In the genomic region with DNA sequence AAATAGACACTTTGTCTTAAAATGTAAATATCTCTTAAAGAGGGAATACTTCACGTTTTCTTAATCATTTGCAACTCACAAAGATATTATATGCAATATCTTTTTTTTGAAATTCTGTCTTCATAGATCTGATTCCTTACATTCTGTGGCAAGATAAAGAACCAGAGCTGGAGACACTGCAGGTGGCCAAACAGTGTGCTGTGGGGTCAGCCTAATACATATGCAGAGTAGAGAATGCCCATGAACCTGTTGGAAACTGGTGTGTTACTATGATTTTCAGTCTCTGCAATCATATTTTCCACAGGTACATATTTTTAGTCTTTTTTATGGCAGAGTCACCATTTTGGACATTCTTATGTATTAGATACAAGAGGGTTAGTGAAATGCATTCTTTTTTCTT, we compare ENCODE assay signal across 27 cellular contexts.
"Had no signal": no experiment of that assay in that cellular context is flagged by ENCODE, and none has a peak within 500 bp of the region (broad histone marks: within the 10 kb centered on the region; RNA-seq: fewer than 3 reads in every experiment).

No MANE protein-coding gene starts in this region.

- H3K27me3 ChIP-seq: left lung, neutrophil, spleen, suprapubic skin, tibial artery, upper lobe of right lung had no signal

- H3K36me3 Mint-ChIP-seq: immature natural killer cell; mesothelial cell of epicardium; naive B cell; natural killer cell; stimulated activated effector memory CD8-positive, alpha-beta T cell treated with anti-CD3 and anti-CD28 coated beads, Interleukin-12 subunit alpha, Interleukin-12 subunit beta, amount 100 ng/mL, for 72 hours had no signal

- FAIRE-seq: islet of Langerhans, kidney, urothelium cell line had no signal

- ATAC-seq: left colon; natural killer cell; stimulated activated effector memory CD8-positive, alpha-beta T cell treated with anti-CD3 and anti-CD28 coated beads, Interleukin-12 subunit alpha, Interleukin-12 subunit beta, amount 100 ng/mL, for 72 hours; upper lobe of right lung had no signal

- H3K4me1 Mint-ChIP-seq: immature natural killer cell; naive B cell; natural killer cell; stimulated activated effector memory CD8-positive, alpha-beta T cell treated with anti-CD3 and anti-CD28 coated beads, Interleukin-12 subunit alpha, Interleukin-12 subunit beta, amount 100 ng/mL, for 72 hours had no signal

- H3K36me3 ChIP-seq: left lung, neutrophil, spleen, suprapubic skin, thoracic aorta, tibial artery, upper lobe of right lung had no signal

- H3K27ac Mint-ChIP-seq: immature natural killer cell; naive B cell; natural killer cell; stimulated activated effector memory CD8-positive, alpha-beta T cell treated with anti-CD3 and anti-CD28 coated beads, Interleukin-12 subunit alpha, Interleukin-12 subunit beta, amount 100 ng/mL, for 72 hours; stimulated activated naive CD8-positive, alpha-beta T cell treated with anti-CD3 and anti-CD28 coated beads, Interleukin-15, Interleukin-2, amounts not matched to agents 100 ng/mL and 50 ng/mL, for 24 hours had no signal

- DNase-seq: hypothalamus; immature natural killer cell; kidney; left colon; left lung; mesendoderm; naive B cell; natural killer cell; occipital lobe; right cardiac atrium; spleen; stimulated activated CD4-positive, alpha-beta T cell treated with anti-CD3 and anti-CD28 coated beads, Interleukin-4, amount 100 ng/mL, for 24 hours; stimulated activated naive CD4-positive, alpha-beta T cell; tibial artery; trophoblast cell; upper lobe of right lung had no signal

- H3K27me3 Mint-ChIP-seq: naive B cell; stimulated activated naive CD8-positive, alpha-beta T cell treated with anti-CD3 and anti-CD28 coated beads, Interleukin-15, Interleukin-2, amounts not matched to agents 100 ng/mL and 50 ng/mL, for 24 hours had no signal

- H3K9me3 ChIP-seq: left lung, neutrophil, suprapubic skin, thoracic aorta, tibial artery, upper lobe of right lung had no signal

- H3K4me3 Mint-ChIP-seq: immature natural killer cell; mesothelial cell of epicardium; naive B cell; natural killer cell; stimulated activated effector memory CD8-positive, alpha-beta T cell treated with anti-CD3 and anti-CD28 coated beads, Interleukin-12 subunit alpha, Interleukin-12 subunit beta, amount 100 ng/mL, for 72 hours; stimulated activated naive CD8-positive, alpha-beta T cell treated with anti-CD3 and anti-CD28 coated beads, Interleukin-15, Interleukin-2, amounts not matched to agents 100 ng/mL and 50 ng/mL, for 24 hours had no signal

- H3K4me1 ChIP-seq: left lung, parathyroid adenoma, spleen, suprapubic skin, tibial artery, upper lobe of right lung had no signal

- H3K27ac ChIP-seq: left lung, neutrophil, parathyroid adenoma, spleen, suprapubic skin, thoracic aorta, tibial artery, upper lobe of right lung had no signal

- H3K4me3 ChIP-seq: left lung, lung, skin epidermis, spleen, suprapubic skin, thoracic aorta, tibial artery, upper lobe of right lung had no signal
